1 cellular context compared by ENCODE assay signal in genomic region chr13:45328661-45329105, GRCh38.
TF ChIP-seq lines count a peak whose summit lies in the region.

No MANE protein-coding gene starts in this region.

TF ChIP-seq in SK-N-SH, 30 proteins besides CTCF, POLR2A, EP300 and RAD21:
- TF ChIP-seq NFIC (IDR thresholded peaks at IDR 0.05; ENCODE audit: borderline replicate concordance) (peak; percentile 55; the same call in 1 of the 2 replicates), TCF12 (IDR thresholded peaks at IDR 0.05) (0 out of 2 replicates have a peak, but pooled peaks have one; percentile 15), IRF3 (IDR thresholded peaks at IDR 0.05; ENCODE audit: low read depth, low read length) (no peak)
